In genomic region chr2:8538531-8538930, GRCh38 we compare ENCODE assay signal across 15 cellular contexts.
DNase-seq lines count a peak whose midpoint lies in the region; TF ChIP-seq lines count a peak whose summit lies in the region.
"Had no signal": no experiment of that assay in that cellular context is flagged by ENCODE, and none has a peak within 500 bp of the region (broad histone marks: within the 10 kb centered on the region; RNA-seq: fewer than 3 reads in every experiment).

No MANE protein-coding gene starts in this region.

- WGBS in suprapubic skin, result 93% methylated on average over 3 of the region's 9 CpGs

- no peaks in the 10 kb centered on the region for H3K9me3 ChIP-seq in suprapubic skin
- H3K9me3 ChIP-seq: left ventricle myocardium inferior had no signal

- H3K27me3 ChIP-seq in suprapubic skin, result no peaks in the 10 kb centered on the region

- no peaks in the 10 kb centered on the region for H3K36me3 ChIP-seq in suprapubic skin
- H3K36me3 ChIP-seq: left ventricle myocardium inferior had no signal

- H3K4me1 ChIP-seq in suprapubic skin, result peaks cover 82% of the 10 kb centered on the region

- no peak for TF ChIP-seq EP300 in suprapubic skin (IDR thresholded peaks at IDR 0.05)

- peak; percentile 44 for DNase-seq in activated CD8-positive, alpha-beta memory T cell treated with anti-CD3 and anti-CD28 coated beads, Interleukin-2, amount 50 U/mL, for 48 hours
- no peak for DNase-seq in activated CD8-positive, alpha-beta memory T cell treated with anti-CD3 and anti-CD28 coated beads, Interleukin-2, amount 50 U/mL, for 4 hours
- peak; percentile 86 for DNase-seq in mesenteric fat pad (ENCODE audit: low spot score)
- peak; percentile 59 to 78 for DNase-seq in suprapubic skin (ENCODE audit: low spot score in 2 of 2)
- DNase-seq in NCI-H345 treated with DMSO at 0.1 percent for 48 hours (lab: John Stamatoyannopoulos, UW; ENCODE audit: unreplicated experiment), result no peak
- no peak for DNase-seq in activated T-cell treated with anti-CD3 and anti-CD28 coated beads, Interleukin-2, amount 50 U/mL, for 48 hours
- DNase-seq in NCI-H146 treated with DMSO at 0.1 percent for 48 hours (lab: John Stamatoyannopoulos, UW; ENCODE audit: unreplicated experiment), result no peak
- DNase-seq: activated naive CD4-positive, alpha-beta T cell treated with Interleukin-2 at 50 U/mL for 16 hours; C1 segment of cervical spinal cord; GF-D8; NCI-H1105; PC-3; stimulated activated naive CD4-positive, alpha-beta T cell treated with Interleukin-2 at 50 U/mL for 16 hours had no signal

- no peak for TF ChIP-seq POLR2A in suprapubic skin (IDR thresholded peaks at IDR 0.05)

- H3K4me3 ChIP-seq in suprapubic skin, result no peak overlapping the region
- H3K4me3 ChIP-seq: left ventricle myocardium inferior had no signal

- TF ChIP-seq CTCF in VCaP (conservative IDR thresholded peaks at IDR 0.05) (no peak), suprapubic skin (IDR thresholded peaks at IDR 0.05) (no peak)

- peak overlapping the region; percentile 86; the same call in 1 of the 2 replicates for H3K27ac ChIP-seq in VCaP
- H3K27ac ChIP-seq in suprapubic skin, result no peak overlapping the region
- H3K27ac ChIP-seq: left ventricle myocardium inferior had no signal

Comparison
In these comparisons a context has a peak if more than half of its experiments do, and no peak if none do; other contexts are left out.
1. DNase-seq: peak in activated CD8-positive, alpha-beta memory T cell treated with anti-CD3 and anti-CD28 coated beads, Interleukin-2, amount 50 U/mL, for 48 hours (single experiment), mesenteric fat pad (single experiment) and suprapubic skin (2 of 2); none in activated CD8-positive, alpha-beta memory T cell treated with anti-CD3 and anti-CD28 coated beads, Interleukin-2, amount 50 U/mL, for 4 hours (single experiment), NCI-H345 treated with DMSO at 0.1 percent for 48 hours (single experiment), activated T-cell treated with anti-CD3 and anti-CD28 coated beads, Interleukin-2, amount 50 U/mL, for 48 hours (0 of 2) and NCI-H146 treated with DMSO at 0.1 percent for 48 hours (single experiment).